In genomic region chr22:35102663-35103062, GRCh38 we compare ENCODE assay signal across 10 cellular contexts. TPM values are rescaled to one million over a fixed set of nuclear protein-coding genes. Genes with fewer than 3 reads are reported as not detected.
DNase-seq lines count a peak whose midpoint lies in the region; ATAC-seq, FAIRE-seq and TF ChIP-seq lines count a peak whose summit lies in the region.
"Had no signal": no experiment of that assay in that cellular context is flagged by ENCODE, and none has a peak within 500 bp of the region (broad histone marks: within the 10 kb centered on the region; RNA-seq: fewer than 3 reads in every experiment).

No MANE protein-coding gene starts in this region.

- H3K4me1 ChIP-seq in SK-N-SH (ENCODE audit: control insufficient read depth in 1 of 2, insufficient read depth in 2 of 2, low read depth in 1 of 2, low read length in 1 of 2): no peaks in the 10 kb centered on the region
- H3K4me1 ChIP-seq in keratinocyte (ENCODE audit: control insufficient read depth, extremely low read depth, insufficient read depth, low read length): peaks cover 9% of the 10 kb centered on the region

- no peaks in the 10 kb centered on the region for H4K20me1 ChIP-seq in SK-N-SH (ENCODE audit: insufficient read depth)
- H4K20me1 ChIP-seq in keratinocyte (ENCODE audit: control insufficient read depth, extremely low read depth, insufficient read depth, low read length): no peaks in the 10 kb centered on the region

- no peaks in the 10 kb centered on the region for H3K36me3 ChIP-seq in SK-N-SH (replicated peaks in 1 of 2; ENCODE audit: control insufficient read depth in 1 of 2, insufficient read depth in 2 of 2, low read length in 1 of 2)
- H3K36me3 ChIP-seq in keratinocyte (ENCODE audit: control insufficient read depth in 2 of 2, extremely low read depth in 1 of 2, insufficient read depth in 2 of 2, low read length in 2 of 2): no peaks in the 10 kb centered on the region

- 23% methylated on average over 5 of the region's 5 CpGs for WGBS in SK-N-SH (ENCODE audit: low lambda C conversion rate)

- no peak overlapping the region for H2AFZ ChIP-seq in SK-N-SH (ENCODE audit: low read depth)
- H2AFZ ChIP-seq in keratinocyte (ENCODE audit: control insufficient read depth, low read length): no peak overlapping the region

- ATAC-seq in GM21619 (IDR thresholded peaks at IDR 0.05; ENCODE audit: unreplicated experiment) (no peak), GM21717 (IDR thresholded peaks at IDR 0.05; ENCODE audit: unreplicated experiment) (no peak)

- FAIRE-seq in keratinocyte (lab: Jason Lieb, UNC): peak; percentile 75

- CTCF ChIA-PET in SK-N-SH (lab: Yijun Ruan, JAX): interaction anchor here (1.2 to 1.4 kb wide), 2 partner anchors 25 to 53 kb away, joined by 3 to 5 read pairs; no protein-coding TSS in a partner anchor

- TF ChIP-seq CTCF in SK-N-SH (IDR thresholded peaks at IDR 0.05) (no peak), keratinocyte (optimal IDR thresholded peaks at IDR 0.05 in 1 of 3, IDR thresholded peaks at IDR 0.05 in 1 of 3, conservative IDR thresholded peaks at IDR 0.05 in 1 of 3; ENCODE audit: extremely low read depth in 1 of 3, insufficient read depth in 2 of 3, low read length in 3 of 3) (no peak)

- H3K4me2 ChIP-seq in SK-N-SH (no peak overlapping the region), keratinocyte (ENCODE audit: control insufficient read depth, extremely low read depth, insufficient read depth, low read depth, low read length) (no peak overlapping the region)

- TF ChIP-seq EP300 in SK-N-SH (IDR thresholded peaks at IDR 0.05; ENCODE audit: borderline replicate concordance in 1 of 2, low read depth in 1 of 2, low read length in 1 of 2): no peak

- H3K27me3 ChIP-seq in SK-N-SH (ENCODE audit: insufficient read depth) (no peaks in the 10 kb centered on the region), keratinocyte (ENCODE audit: control insufficient read depth, extremely low read depth, insufficient read depth, low read length) (no peaks in the 10 kb centered on the region)

- H3K79me2 ChIP-seq in SK-N-SH (ENCODE audit: insufficient read depth) (no peaks in the 10 kb centered on the region), keratinocyte (ENCODE audit: control insufficient read depth, insufficient read depth, low read length) (no peaks in the 10 kb centered on the region)

- H3K9ac ChIP-seq in SK-N-SH: no peak overlapping the region
- no peak overlapping the region for H3K9ac ChIP-seq in keratinocyte (ENCODE audit: control insufficient read depth, extremely low read depth, insufficient read depth, low read length)

- dilution Hi-C loops in keratinocyte (cut with MboI; ENCODE audit: extremely low pct_ligation_motif_present, low sequenced_read_pairs): no loop called here

- TF ChIP-seq RAD21 in SK-N-SH (IDR thresholded peaks at IDR 0.05; ENCODE audit: low read length): no peak

- H3K9me3 ChIP-seq in SK-N-SH: no peaks in the 10 kb centered on the region
- H3K9me3 ChIP-seq in keratinocyte (ENCODE audit: control insufficient read depth, low read depth, low read length): no peaks in the 10 kb centered on the region

- no peak for TF ChIP-seq POLR2A in erythroblast (IDR thresholded peaks at IDR 0.05; ENCODE audit: low read length)

- POLR2A ChIA-PET in SK-N-SH (lab: Yijun Ruan, JAX): no interaction called here

- DNase-seq in Daoy (ENCODE audit: low read depth) (peak; percentile 70), HT1080 (ENCODE audit: low read depth) (peak; percentile 88), SK-N-SH (no peak), keratinocyte (ENCODE audit: low read depth, low spot score) (peak; percentile 15), erythroblast (lab: John Stamatoyannopoulos, UW) (no peak), NCI-H2029 treated with DMSO at 0.1 percent for 48 hours (lab: John Stamatoyannopoulos, UW) (no peak)
- DNase-seq: stimulated activated CD4-positive, alpha-beta T cell treated with anti-CD3 and anti-CD28 coated beads, Interleukin-4, amount 100 ng/mL, for 4 hours; SW 1271 had no signal

- H3K27ac ChIP-seq in SK-N-SH (ENCODE audit: low read depth in 2 of 2, low read length in 1 of 2) (no peak overlapping the region), keratinocyte (ENCODE audit: control insufficient read depth, insufficient read depth, low read length) (no peak overlapping the region)

- H3F3A ChIP-seq in SK-N-SH (replicated peaks; ENCODE audit: insufficient read depth): no peaks in the 10 kb centered on the region

- no peaks in the 10 kb centered on the region for H3K9me1 ChIP-seq in keratinocyte (ENCODE audit: control insufficient read depth, extremely low read depth, insufficient read depth, low read length)

- H3K9me2 ChIP-seq in SK-N-SH: no peaks in the 10 kb centered on the region

- H3K4me3 ChIP-seq in SK-N-SH (ENCODE audit: low read depth in 2 of 2, low read length in 1 of 2): no peak overlapping the region
- no peak overlapping the region for H3K4me3 ChIP-seq in keratinocyte (ENCODE audit: control insufficient read depth in 2 of 3, extremely low read depth in 1 of 3, insufficient read depth in 2 of 3, low read depth in 1 of 3, low read length in 3 of 3)

TF ChIP-seq in SK-N-SH, 30 proteins besides CTCF, POLR2A, EP300 and RAD21:
- TF ChIP-seq FOXM1 (IDR thresholded peaks at IDR 0.05; ENCODE audit: low read depth) (no peak), REST (IDR thresholded peaks at IDR 0.05; ENCODE audit: low read depth, low read length) (peak; percentile 56; the same call in 1 of the 2 replicates)
TF ChIP-seq in SK-N-SH: peak in this region for 1.

RNA-seq across cellular contexts. Expression of gene ISX, which starts 36.7 kb away (rescaled TPM):
- not detected in 2 replicates for total RNA-seq in Daoy (2014; rRNA removed; shearing (Covaris generic))
- not detected in 2 replicates for total RNA-seq in HT1080 (2014; rRNA removed; shearing (Covaris generic))
- polyA plus RNA-seq in HT1080 (2015; cell fraction: cytosol; rRNA removed): not detected in 2 replicates
- polyA plus RNA-seq in HT1080 (2015; cell fraction: nucleus; rRNA removed): not detected in 2 replicates
- not detected in 2 replicates for polyA plus RNA-seq in SK-N-SH (2012; rRNA removed)
- not detected in 2 replicates for polyA plus RNA-seq in SK-N-SH (2012; cell fraction: cytosol; rRNA removed)
- not detected in 2 replicates for polyA plus RNA-seq in SK-N-SH (2012; cell fraction: nucleus; rRNA removed)
- not detected in 3 replicates for polyA plus RNA-seq in keratinocyte
- polyA plus RNA-seq in keratinocyte (2011; ENCODE audit: low read depth): not detected
- polyA plus RNA-seq in keratinocyte (2011; cell fraction: cytosol; rRNA removed): not detected in 2 replicates
- not detected in 2 replicates for polyA plus RNA-seq in keratinocyte (2011; cell fraction: nucleus; rRNA removed)
- not detected in 2 replicates for polyA plus RNA-seq in keratinocyte (2012; ENCODE audit: low replicate concordance)
- not detected in 3 replicates for polyA minus RNA-seq in keratinocyte
- not detected for polyA minus RNA-seq in keratinocyte (2011; cell fraction: cytosol; rRNA and poly(A)+ RNA removed)
- not detected in 2 replicates for polyA minus RNA-seq in keratinocyte (2011; cell fraction: nucleus; rRNA and poly(A)+ RNA removed)

Comparison
In these comparisons a context has a peak if more than half of its experiments do, and no peak if none do; other contexts are left out.
1. DNase-seq: peak in Daoy (single experiment), HT1080 (single experiment) and keratinocyte (single experiment); none in SK-N-SH (single experiment), erythroblast (0 of 2) and NCI-H2029 treated with DMSO at 0.1 percent for 48 hours (single experiment).